15 cellular contexts compared by ENCODE assay signal in genomic region chr5:116661419-116661818, GRCh38.
DNase-seq lines count a peak whose midpoint lies in the region; ATAC-seq and TF ChIP-seq lines count a peak whose summit lies in the region.
"Had no signal": no experiment of that assay in that cellular context is flagged by ENCODE, and none has a peak within 500 bp of the region (broad histone marks: within the 10 kb centered on the region; RNA-seq: fewer than 3 reads in every experiment).

No MANE protein-coding gene starts in this region.

- no peak overlapping the region for H3K4me3 Mint-ChIP-seq in endodermal cell
- H3K4me3 Mint-ChIP-seq: CD4-positive, alpha-beta memory T cell; H9; HFFc6 had no signal

- H3K36me3 Mint-ChIP-seq in endodermal cell (ENCODE audit: low read depth) = peaks cover 3% of the 10 kb centered on the region
- H3K36me3 Mint-ChIP-seq: CD4-positive, alpha-beta memory T cell had no signal

- no peak overlapping the region for H4K8ac ChIP-seq in trophoblast cell (ENCODE audit: low read depth, low read length)

- TF ChIP-seq CTCF in HEK293 (tag by site-specific recombination; IDR thresholded peaks at IDR 0.05) (no peak), endodermal cell (conservative IDR thresholded peaks at IDR 0.05) (no peak)

- H3K79me2 ChIP-seq in trophoblast cell (ENCODE audit: control insufficient read depth, insufficient read depth, low read length, poor library complexity) = no peaks in the 10 kb centered on the region

- no peak overlapping the region for H3K4ac ChIP-seq in trophoblast cell (ENCODE audit: low read depth, low read length)

- no peak overlapping the region for H3K4me3 ChIP-seq in HEK293 (ENCODE audit: low read depth, low read length)
- H3K4me3 ChIP-seq in endodermal cell (ENCODE audit: low read length) = peak overlapping the region; percentile 67
- H3K4me3 ChIP-seq in trophoblast cell (ENCODE audit: low read depth, low read length) = no peak overlapping the region
- H3K4me3 ChIP-seq: GM23248 had no signal

- H3K23ac ChIP-seq in trophoblast cell (ENCODE audit: low read length) = no peak overlapping the region

- H3K9ac ChIP-seq in endodermal cell (ENCODE audit: extremely low read depth, low read length, poor library complexity, severe bottlenecking) (no peak overlapping the region), trophoblast cell (ENCODE audit: low read length) (no peak overlapping the region)
- H3K9ac ChIP-seq: GM23248 had no signal

- no peak overlapping the region for H2AFZ ChIP-seq in trophoblast cell (ENCODE audit: insufficient read depth, low read length, poor library complexity)
- H2AFZ ChIP-seq: GM23248 had no signal

- H3K27me3 Mint-ChIP-seq in endodermal cell (ENCODE audit: insufficient read depth) = no peaks in the 10 kb centered on the region

- H3K4me1 ChIP-seq in HEK293 (ENCODE audit: control insufficient read depth, insufficient read depth, low read length) (peaks cover 4% of the 10 kb centered on the region; the same call in 1 of the 2 replicates), endodermal cell (ENCODE audit: control insufficient read depth, insufficient read depth, low read length) (no peaks in the 10 kb centered on the region), trophoblast cell (ENCODE audit: control insufficient read depth in 1 of 2, insufficient read depth in 2 of 2, low read length in 2 of 2) (peaks cover 4 to 5% of the 10 kb centered on the region in 2 experiments)

- H3K9me3 ChIP-seq in HEK293 (ENCODE audit: control insufficient read depth, insufficient read depth, low read depth, low read length) = no peaks in the 10 kb centered on the region
- H3K9me3 ChIP-seq in endodermal cell (ENCODE audit: control insufficient read depth, low read length) = peaks cover 30% of the 10 kb centered on the region
- H3K9me3 ChIP-seq in trophoblast cell (ENCODE audit: insufficient read depth, low read depth, low read length) = peaks cover 13% of the 10 kb centered on the region

- no peak for ATAC-seq in HG02981 (IDR thresholded peaks at IDR 0.05; ENCODE audit: unreplicated experiment)
- ATAC-seq in HG03196 (IDR thresholded peaks at IDR 0.05; ENCODE audit: unreplicated experiment) = no peak
- ATAC-seq: HCT116 had no signal

- H3K4me2 ChIP-seq in trophoblast cell (ENCODE audit: low read length) = no peak overlapping the region

- H2BK12ac ChIP-seq in trophoblast cell (ENCODE audit: low read length) = no peak overlapping the region

- peaks cover 36% of the 10 kb centered on the region for H3K4me1 Mint-ChIP-seq in endodermal cell
- H3K4me1 Mint-ChIP-seq: CD4-positive, alpha-beta memory T cell had no signal

- DNase-seq in endodermal cell (no peak), trophoblast cell (no peak), COLO829 (ENCODE audit: low spot score) (no peak)
- DNase-seq: C1 segment of cervical spinal cord; Caco-2; CD4-positive, alpha-beta memory T cell; DMS153; DMS79 treated with DMSO at 0.1 percent for 48 hours; GM23248; H9; HFFc6 had no signal

- H3K14ac ChIP-seq in trophoblast cell (ENCODE audit: low read length) = no peak overlapping the region

- peaks cover 4% of the 10 kb centered on the region for H3K79me1 ChIP-seq in trophoblast cell (ENCODE audit: low read length)

- CTCF ChIA-PET in HEK293 (lab: Yijun Ruan, JAX) = no interaction called here

- no peak overlapping the region for H4K12ac ChIP-seq in trophoblast cell (ENCODE audit: low read depth, low read length)

- no peaks in the 10 kb centered on the region for H3K36me3 ChIP-seq in HEK293 (ENCODE audit: control insufficient read depth in 2 of 2, insufficient read depth in 1 of 2, low read length in 2 of 2)
- H3K36me3 ChIP-seq in endodermal cell (ENCODE audit: control insufficient read depth, insufficient read depth, low read length) = no peaks in the 10 kb centered on the region
- H3K36me3 ChIP-seq in trophoblast cell (ENCODE audit: control insufficient read depth in 1 of 2, insufficient read depth in 2 of 2, low read length in 2 of 2) = no peaks in the 10 kb centered on the region

- POLR2A ChIA-PET in HEK293 (lab: Yijun Ruan, JAX) = no interaction called here

- H2AK5ac ChIP-seq in trophoblast cell (ENCODE audit: low read length) = peak overlapping the region; percentile 15

- H2BK5ac ChIP-seq in trophoblast cell (ENCODE audit: low read depth, low read length, poor library complexity) = no peak overlapping the region

- H4K91ac ChIP-seq in trophoblast cell (ENCODE audit: low read depth, low read length) = peak overlapping the region; percentile 58

- no peak overlapping the region for H3K18ac ChIP-seq in trophoblast cell (ENCODE audit: low read length)

- 75 to 84% methylated on average over 1 to 4 of the region's 4 CpGs for WGBS in endodermal cell (ENCODE audit: insufficient coverage in 1 of 2, insufficient read length in 1 of 2), 2 experiments
- WGBS in trophoblast cell (ENCODE audit: extremely low coverage, insufficient coverage, insufficient read length) = no CpG with 5 or more reads among the region's 4 CpGs

- H3K9me3 Mint-ChIP-seq in endodermal cell = peaks cover 19% of the 10 kb centered on the region

- H3K27me3 ChIP-seq in endodermal cell (ENCODE audit: control insufficient read depth, insufficient read depth, low read length, poor library complexity, severe bottlenecking) (no peaks in the 10 kb centered on the region), trophoblast cell (ENCODE audit: insufficient read depth, low read length) (no peaks in the 10 kb centered on the region)

- no peak overlapping the region for H2BK120ac ChIP-seq in trophoblast cell (ENCODE audit: insufficient read depth, low read length, poor library complexity)

- no peak overlapping the region for H3K27ac ChIP-seq in HEK293 (ENCODE audit: extremely low read depth, low read depth, low read length)
- H3K27ac ChIP-seq in endodermal cell (ENCODE audit: low read depth, low read length) = no peak overlapping the region
- no peak overlapping the region for H3K27ac ChIP-seq in trophoblast cell (ENCODE audit: low read depth, low read length)
- H3K27ac ChIP-seq: GM23248 had no signal

- H3K27ac Mint-ChIP-seq in endodermal cell = no peak overlapping the region
- H3K27ac Mint-ChIP-seq: CD4-positive, alpha-beta memory T cell; H9; HFFc6 had no signal

TF ChIP-seq in HEK293, 187 proteins besides CTCF, POLR2A, EP300 and RAD21:
- TF ChIP-seq TRIM28 (IDR thresholded peaks at IDR 0.05; ENCODE audit: borderline replicate concordance, low read length) = peak; percentile 77; the same call in 1 of the 2 replicates
- TF ChIP-seq ZNF843 (tag by site-specific recombination; IDR thresholded peaks at IDR 0.05) = no peak
- peak; percentile 71 for TF ChIP-seq SETDB1 (IDR thresholded peaks at IDR 0.05; ENCODE audit: insufficient read length, low read length)
